ENCODE assay signal across 10 cellular contexts in genomic region chr19:29576761-29577661, GRCh38. TPM values are rescaled to one million over a fixed set of nuclear protein-coding genes. Genes with fewer than 3 reads are reported as not detected.
DNase-seq lines count a peak whose midpoint lies in the region; ATAC-seq and TF ChIP-seq lines count a peak whose summit lies in the region.
"Had no signal": no experiment of that assay in that cellular context is flagged by ENCODE, and none has a peak within 500 bp of the region (broad histone marks: within the 10 kb centered on the region; RNA-seq: fewer than 3 reads in every experiment).

No MANE protein-coding gene starts in this region.

- ATAC-seq in GM19023 (IDR thresholded peaks at IDR 0.05; ENCODE audit: unreplicated experiment) (peak; percentile 65), HG02884 (IDR thresholded peaks at IDR 0.05; ENCODE audit: unreplicated experiment) (peak; percentile 80)
- peak; percentile 97 to 98 for ATAC-seq in activated T-cell treated with anti-CD3 and anti-CD28 coated beads, Interleukin-2, amount 50 U/mL, for 72 hours (replicated peaks in 1 of 2)
- ATAC-seq: mucosa of descending colon had no signal

- H3K4me3 Mint-ChIP-seq in activated T-cell treated with anti-CD3 and anti-CD28 coated beads, Interleukin-2, amount 50 U/mL, for 72 hours = peak overlapping the region; percentile 9 to 43

- DNase-seq in activated T-cell treated with anti-CD3 and anti-CD28 coated beads, Interleukin-2, amount 50 U/mL, for 72 hours = peak; percentile 42 to 48
- DNase-seq in stimulated activated CD4-positive, alpha-beta T cell treated with anti-CD3 and anti-CD28 coated beads, Interleukin-1b, Interleukin-23, amount 100 ng/mL, for 48 hours = peak; percentile 52
- no peak for DNase-seq in DMS 273 treated with DMSO at 0.1 percent for 48 hours (lab: John Stamatoyannopoulos, UW)
- DNase-seq in NCI-H69 (lab: John Stamatoyannopoulos, UW) = no peak
- DNase-seq in HT-29 (ENCODE audit: low spot score) = no peak
- DNase-seq in ovary = no peak
- DNase-seq: mucosa of descending colon, Peyer's patch had no signal

- no peaks in the 10 kb centered on the region for H3K36me3 ChIP-seq in ovary
- H3K36me3 ChIP-seq: Peyer's patch had no signal

- WGBS in ovary, 3 donors = 55 to 58% (median 56%) methylated on average over 16 of the region's 16 CpGs

- TF ChIP-seq POLR2A in ovary (IDR thresholded peaks at IDR 0.05) = no peak

- H3K36me3 Mint-ChIP-seq in activated T-cell treated with anti-CD3 and anti-CD28 coated beads, Interleukin-2, amount 50 U/mL, for 72 hours (ENCODE audit: insufficient read depth in 2 of 2) = peaks cover 6 to 7% of the 10 kb centered on the region in 2 donors

- no peak for TF ChIP-seq CTCF in ovary (IDR thresholded peaks at IDR 0.05)

- no peak for TF ChIP-seq EP300 in ovary (IDR thresholded peaks at IDR 0.05)

- peaks cover 88% of the 10 kb centered on the region for H3K27me3 Mint-ChIP-seq in activated T-cell treated with anti-CD3 and anti-CD28 coated beads, Interleukin-2, amount 50 U/mL, for 72 hours (ENCODE audit: low read depth)

- H3K27me3 ChIP-seq in ovary = no peaks in the 10 kb centered on the region
- H3K27me3 ChIP-seq: Peyer's patch had no signal

- peaks cover 28% of the 10 kb centered on the region for H3K4me1 Mint-ChIP-seq in activated T-cell treated with anti-CD3 and anti-CD28 coated beads, Interleukin-2, amount 50 U/mL, for 72 hours (ENCODE audit: low read depth)

- H3K27ac Mint-ChIP-seq in activated T-cell treated with anti-CD3 and anti-CD28 coated beads, Interleukin-2, amount 50 U/mL, for 72 hours = no peak overlapping the region

- no peaks in the 10 kb centered on the region for H3K9me3 ChIP-seq in ovary
- H3K9me3 ChIP-seq: mucosa of descending colon had no signal

- H3K9me3 Mint-ChIP-seq in activated T-cell treated with anti-CD3 and anti-CD28 coated beads, Interleukin-2, amount 50 U/mL, for 72 hours = peaks cover 4 to 7% of the 10 kb centered on the region in 2 donors

- intact Hi-C loops in ovary (cut with DNase I) = no loop called here

- H3K27ac ChIP-seq in ovary = no peak overlapping the region
- H3K27ac ChIP-seq: Peyer's patch had no signal

- H3K4me1 ChIP-seq in ovary (ENCODE audit: insufficient read depth) = no peaks in the 10 kb centered on the region
- H3K4me1 ChIP-seq: Peyer's patch had no signal

- no peak overlapping the region for H3K4me3 ChIP-seq in ovary
- H3K4me3 ChIP-seq: mucosa of descending colon, Peyer's patch had no signal

RNA-seq across cellular contexts. Expression of gene POP4, which starts 29.1 kb away (rescaled TPM):
- total RNA-seq in activated T-cell treated with anti-CD3 and anti-CD28 coated beads, Interleukin-2, amount 50 U/mL, for 72 hours = 10 to 100 TPM; 62.6 to 65.3 TPM
- 139 and 140 TPM in 2 replicates for total RNA-seq in HT-29 (2014; rRNA removed; shearing (Covaris generic))
- 10 to 100 TPM; 32.9 to 47.8 (median 36.5) TPM for total RNA-seq in ovary
- 10 to 100 TPM; 42.1 to 92.9 TPM for polyA plus RNA-seq in ovary

RNA-seq across cellular contexts. Expression of gene VSTM2B, which starts 51.2 kb away (rescaled TPM):
- total RNA-seq in activated T-cell treated with anti-CD3 and anti-CD28 coated beads, Interleukin-2, amount 50 U/mL, for 72 hours = not detected
- not detected in 2 replicates for total RNA-seq in HT-29 (2014; rRNA removed; shearing (Covaris generic))
- total RNA-seq in ovary = under 1 TPM in 1 of 7 donors, not detected in 6; 0.13 TPM
- polyA plus RNA-seq in ovary = not detected
- total RNA-seq: Peyer's patch had no signal

Comparison
In these comparisons a context has a peak if more than half of its experiments do, and no peak if none do; other contexts are left out.
1. DNase-seq: peak in activated T-cell treated with anti-CD3 and anti-CD28 coated beads, Interleukin-2, amount 50 U/mL, for 72 hours (2 of 2) and stimulated activated CD4-positive, alpha-beta T cell treated with anti-CD3 and anti-CD28 coated beads, Interleukin-1b, Interleukin-23, amount 100 ng/mL, for 48 hours (single experiment); none in DMS 273 treated with DMSO at 0.1 percent for 48 hours (single experiment), NCI-H69 (single experiment), HT-29 (single experiment) and ovary (0 of 5).
2. Peak in every context shown above with its lines, with median percentiles within 50 percentile points of each other: ATAC-seq.